13 cellular contexts compared by ENCODE assay signal in genomic region chr3:37737134-37737533, GRCh38.
A peak's percentile ranks its signal among the peaks of the same experiment; 100 is the strongest.
DNase-seq lines count a peak whose midpoint lies in the region; ATAC-seq and TF ChIP-seq lines count a peak whose summit lies in the region.
"Had no signal": no experiment of that assay in that cellular context is flagged by ENCODE, and none has a peak within 500 bp of the region (broad histone marks: within the 10 kb centered on the region; RNA-seq: fewer than 3 reads in every experiment).

No MANE protein-coding gene starts in this region.

- TF ChIP-seq CTCF in endothelial cell (IDR thresholded peaks at IDR 0.05; ENCODE audit: unreplicated experiment), result no peak
- TF ChIP-seq CTCF in A673 (conservative IDR thresholded peaks at IDR 0.05; ENCODE audit: low read depth, low read length), result no peak
- no peak for TF ChIP-seq CTCF in PC-3 (conservative IDR thresholded peaks at IDR 0.05; ENCODE audit: low read depth, low read length)

- H3K4me1 Mint-ChIP-seq in endothelial cell (ENCODE audit: unreplicated experiment), result peaks cover 71% of the 10 kb centered on the region
- peaks cover 3 to 12% of the 10 kb centered on the region in 2 donors for H3K4me1 Mint-ChIP-seq in stimulated activated naive B cell treated with anti-CD40 and anti-IgM and Interleukin-4, amounts not matched to agents 10 μg/mL and 1 μg/mL and 100 μg/mL, for 72 hours

- no peaks in the 10 kb centered on the region for H3F3A ChIP-seq in PC-3 (ENCODE audit: low read length, unreplicated experiment)

- H4K20me1 ChIP-seq in PC-3 (ENCODE audit: low read length), result no peaks in the 10 kb centered on the region

- no peaks in the 10 kb centered on the region for H3K79me2 ChIP-seq in PC-3 (ENCODE audit: low read length)

- H3K27ac Mint-ChIP-seq in endothelial cell (ENCODE audit: unreplicated experiment), result peak overlapping the region; percentile 64
- H3K27ac Mint-ChIP-seq in stimulated activated naive B cell treated with anti-CD40 and anti-IgM and Interleukin-4, amounts not matched to agents 10 μg/mL and 1 μg/mL and 100 μg/mL, for 72 hours, result no peak overlapping the region
- H3K27ac Mint-ChIP-seq: CD8-positive, alpha-beta T cell had no signal

- no peak overlapping the region for H3K4me2 ChIP-seq in PC-3 (ENCODE audit: low read length)
- H3K4me2 ChIP-seq: KMS-11 had no signal

- no peak overlapping the region for H3K9ac ChIP-seq in PC-3 (ENCODE audit: low read length)
- H3K9ac ChIP-seq: KMS-11 had no signal

- H3K4me3 ChIP-seq in A673 (ENCODE audit: low read depth, low read length, poor library complexity, severe bottlenecking), result no peak overlapping the region
- H3K4me3 ChIP-seq in PC-3 (ENCODE audit: low read length), result no peak overlapping the region

- POLR2A ChIA-PET in A673 (lab: Charles Lee; ENCODE audit: low non-redundant PET) (no interaction called here), PC-3 (lab: Charles Lee; ENCODE audit: unreplicated experiment) (no interaction called here)

- no peaks in the 10 kb centered on the region for H3K9me2 ChIP-seq in PC-3 (replicated peaks; ENCODE audit: low read length)

- H3K9me3 Mint-ChIP-seq in endothelial cell (ENCODE audit: unreplicated experiment), result no peaks in the 10 kb centered on the region
- H3K9me3 Mint-ChIP-seq in stimulated activated naive B cell treated with anti-CD40 and anti-IgM and Interleukin-4, amounts not matched to agents 10 μg/mL and 1 μg/mL and 100 μg/mL, for 72 hours, result no peaks in the 10 kb centered on the region
- H3K9me3 Mint-ChIP-seq: CD8-positive, alpha-beta T cell had no signal

- no peak for DNase-seq in endothelial cell (ENCODE audit: low spot score)
- no peak for DNase-seq in stimulated activated naive B cell treated with anti-CD40 and anti-IgM and Interleukin-4, amounts not matched to agents 10 μg/mL and 1 μg/mL and 100 μg/mL, for 72 hours
- DNase-seq in A673 (ENCODE audit: low spot score), result no peak
- DNase-seq in PC-3, result no peak
- DNase-seq: CD8-positive, alpha-beta T cell; DMS 273 treated with DMSO at 0.1 percent for 48 hours; NCI-H1092 treated with DMSO at 0.1 percent for 48 hours; NCI-H1694 treated with DMSO at 0.1 percent for 48 hours; NCI-H748 treated with DMSO at 0.1 percent for 48 hours had no signal

- H3K36me3 Mint-ChIP-seq in endothelial cell (ENCODE audit: low read depth, unreplicated experiment), result peaks cover 89% of the 10 kb centered on the region
- no peaks in the 10 kb centered on the region for H3K36me3 Mint-ChIP-seq in stimulated activated naive B cell treated with anti-CD40 and anti-IgM and Interleukin-4, amounts not matched to agents 10 μg/mL and 1 μg/mL and 100 μg/mL, for 72 hours
- H3K36me3 Mint-ChIP-seq: CD8-positive, alpha-beta T cell had no signal

- no peak overlapping the region for H2AFZ ChIP-seq in PC-3 (ENCODE audit: low read length)

- H3K9me3 ChIP-seq in A673 (ENCODE audit: low read depth, low read length, poor library complexity, severe bottlenecking) (no peaks in the 10 kb centered on the region), PC-3 (ENCODE audit: low read length) (no peaks in the 10 kb centered on the region)

- no peak overlapping the region for H3K4me3 Mint-ChIP-seq in endothelial cell (ENCODE audit: unreplicated experiment)
- H3K4me3 Mint-ChIP-seq in stimulated activated naive B cell treated with anti-CD40 and anti-IgM and Interleukin-4, amounts not matched to agents 10 μg/mL and 1 μg/mL and 100 μg/mL, for 72 hours, result no peak overlapping the region
- H3K4me3 Mint-ChIP-seq: CD8-positive, alpha-beta T cell had no signal

- no peaks in the 10 kb centered on the region for H3K4me1 ChIP-seq in A673 (ENCODE audit: insufficient read depth, low read length, poor library complexity, severe bottlenecking)
- no peaks in the 10 kb centered on the region for H3K4me1 ChIP-seq in PC-3 (ENCODE audit: insufficient read depth, low read length)

- peaks cover 29% of the 10 kb centered on the region for H3K27me3 Mint-ChIP-seq in endothelial cell (ENCODE audit: unreplicated experiment)
- H3K27me3 Mint-ChIP-seq in stimulated activated naive B cell treated with anti-CD40 and anti-IgM and Interleukin-4, amounts not matched to agents 10 μg/mL and 1 μg/mL and 100 μg/mL, for 72 hours, result no peaks in the 10 kb centered on the region

- no peak overlapping the region for H3K27ac ChIP-seq in A673 (ENCODE audit: low read depth, low read length, poor library complexity, severe bottlenecking)
- no peak overlapping the region for H3K27ac ChIP-seq in PC-3 (ENCODE audit: low read length)
- H3K27ac ChIP-seq: KMS-11 had no signal

- CTCF ChIA-PET in A673 (lab: Charles Lee), result no interaction called here
- CTCF ChIA-PET in PC-3 (lab: Charles Lee), result no interaction called here

- no peaks in the 10 kb centered on the region for H3K27me3 ChIP-seq in A673 (replicated peaks; ENCODE audit: insufficient read depth, low read depth, low read length, poor library complexity)
- peaks cover 92% of the 10 kb centered on the region for H3K27me3 ChIP-seq in PC-3 (ENCODE audit: low read length)

- BruUV-seq in A673 (replicated peaks; lab: Mats Ljungman, UMichigan), result no TSS peak
- BruUV-seq in PC-3 (replicated peaks; lab: Mats Ljungman, UMichigan), result no TSS peak

- intact Hi-C loops in A673 (cut with micrococcal nuclease; ENCODE audit: unreplicated experiment) (no loop called here), PC-3 (cut with micrococcal nuclease) (no loop called here)

- H3K36me3 ChIP-seq in A673 (ENCODE audit: insufficient read depth, low read length, poor library complexity, severe bottlenecking) (no peaks in the 10 kb centered on the region), PC-3 (ENCODE audit: low read depth, low read length) (no peaks in the 10 kb centered on the region)

- ATAC-seq in GM19395 (IDR thresholded peaks at IDR 0.05; ENCODE audit: unreplicated experiment), result peak; percentile 53
- peak; percentile 46 for ATAC-seq in HG03432 (IDR thresholded peaks at IDR 0.05; ENCODE audit: unreplicated experiment)
- ATAC-seq in stimulated activated naive B cell treated with anti-CD40 and anti-IgM and Interleukin-4, amounts not matched to agents 10 μg/mL and 1 μg/mL and 100 μg/mL, for 72 hours (replicated peaks), result peak; percentile 25 to 58
- ATAC-seq in PC-3, result no peak
- ATAC-seq in GM21423 (IDR thresholded peaks at IDR 0.05; ENCODE audit: unreplicated experiment), result no peak
- ATAC-seq: CD8-positive, alpha-beta T cell had no signal

Comparison
In these comparisons a context has a peak if more than half of its experiments do, and no peak if none do; other contexts are left out.
1. ATAC-seq: peak in GM19395 (single experiment), HG03432 (single experiment) and stimulated activated naive B cell treated with anti-CD40 and anti-IgM and Interleukin-4, amounts not matched to agents 10 μg/mL and 1 μg/mL and 100 μg/mL, for 72 hours (2 of 2); none in PC-3 (single experiment) and GM21423 (single experiment).